15 cellular contexts compared by ENCODE assay signal in genomic region chr15:91408476-91409076, GRCh38.
DNase-seq lines count a peak whose midpoint lies in the region; ATAC-seq and TF ChIP-seq lines count a peak whose summit lies in the region.
"Had no signal": no experiment of that assay in that cellular context is flagged by ENCODE, and none has a peak within 500 bp of the region (broad histone marks: within the 10 kb centered on the region; RNA-seq: fewer than 3 reads in every experiment).

No MANE protein-coding gene starts in this region.

- peak; percentile 46 for ATAC-seq in GM21423 (IDR thresholded peaks at IDR 0.05; ENCODE audit: unreplicated experiment)
- ATAC-seq in GM21723 (IDR thresholded peaks at IDR 0.05; ENCODE audit: unreplicated experiment) = no peak
- ATAC-seq: T-helper 17 cell had no signal

- no peaks in the 10 kb centered on the region for H3K9me3 Mint-ChIP-seq in neural progenitor cell
- H3K9me3 Mint-ChIP-seq: central memory CD8-positive, alpha-beta T cell had no signal

- no peaks in the 10 kb centered on the region for H3F3A ChIP-seq in neural progenitor cell (ENCODE audit: low read depth)

- DNase-seq in NCI-H446 treated with DMSO at 0.1 percent for 48 hours (lab: John Stamatoyannopoulos, UW) (peak; percentile 13), cardiac muscle cell (ENCODE audit: low read depth in 1 of 2, low spot score in 1 of 2) (peak; percentile 54 to 59), neural progenitor cell (ENCODE audit: low spot score) (peak; percentile 6), NCI-H524 (lab: John Stamatoyannopoulos, UW) (no peak), occipital lobe (lab: John Stamatoyannopoulos, UW) (no peak)
- DNase-seq in stimulated activated CD4-positive, alpha-beta T cell treated with anti-CD3 and anti-CD28 coated beads, Interleukin-15, amount 100 ng/mL, for 24 hours = no peak
- DNase-seq: activated CD4-positive, alpha-beta memory T cell treated with anti-CD3 and anti-CD28 coated beads, Interleukin-2, amount 10 ng/mL, durations not matched to agents 7 days and 5 days; activated gamma-delta T cell treated with Interleukin-2 at 50 U/mL for 16 hours; esophagus squamous epithelium; NCI-H1048; posterior cingulate gyrus; T-helper 17 cell had no signal

- no peak overlapping the region for H3K9ac ChIP-seq in neural progenitor cell

- H4K20me1 ChIP-seq in neural progenitor cell (ENCODE audit: low read depth) = no peaks in the 10 kb centered on the region

- H3K36me3 ChIP-seq in cardiac muscle cell (no peaks in the 10 kb centered on the region), neural progenitor cell (no peaks in the 10 kb centered on the region)
- H3K36me3 ChIP-seq: esophagus squamous epithelium had no signal

- H3K4me3 Mint-ChIP-seq in neural progenitor cell = no peak overlapping the region
- H3K4me3 Mint-ChIP-seq: activated CD4-positive, alpha-beta memory T cell treated with anti-CD3 and anti-CD28 coated beads, Interleukin-2, amount 10 ng/mL, durations not matched to agents 7 days and 5 days; central memory CD8-positive, alpha-beta T cell; T-helper 17 cell had no signal

- H3K4me2 ChIP-seq in neural progenitor cell = no peak overlapping the region

- H3K36me3 Mint-ChIP-seq in neural progenitor cell = no peaks in the 10 kb centered on the region

- H3K4me3 ChIP-seq in cardiac muscle cell (no peak overlapping the region), neural progenitor cell (no peak overlapping the region)
- H3K4me3 ChIP-seq: esophagus squamous epithelium had no signal

- H3K4me1 ChIP-seq in cardiac muscle cell (ENCODE audit: low read depth) = peaks cover 15% of the 10 kb centered on the region
- H3K4me1 ChIP-seq in neural progenitor cell = peaks cover 5% of the 10 kb centered on the region

- H3K27me3 ChIP-seq in cardiac muscle cell (no peaks in the 10 kb centered on the region), neural progenitor cell (no peaks in the 10 kb centered on the region)

- no peak for TF ChIP-seq CTCF in cardiac muscle cell (IDR thresholded peaks at IDR 0.05; ENCODE audit: low read depth, low read length)
- no peak for TF ChIP-seq CTCF in neural progenitor cell (IDR thresholded peaks at IDR 0.05)

- peak overlapping the region; percentile 89 for H2AFZ ChIP-seq in neural progenitor cell (replicated peaks)

- H3K27me3 Mint-ChIP-seq in neural progenitor cell (ENCODE audit: insufficient read depth, low read depth) = no peaks in the 10 kb centered on the region
- H3K27me3 Mint-ChIP-seq: activated CD4-positive, alpha-beta memory T cell treated with anti-CD3 and anti-CD28 coated beads, Interleukin-2, amount 10 ng/mL, durations not matched to agents 7 days and 5 days; central memory CD8-positive, alpha-beta T cell had no signal

- no peaks in the 10 kb centered on the region for H3K79me2 ChIP-seq in neural progenitor cell (ENCODE audit: low read depth)

- H3K9me3 ChIP-seq in cardiac muscle cell (ENCODE audit: low read depth) (no peaks in the 10 kb centered on the region), neural progenitor cell (ENCODE audit: low read depth) (no peaks in the 10 kb centered on the region)
- H3K9me3 ChIP-seq: esophagus squamous epithelium had no signal

- peaks cover 10% of the 10 kb centered on the region for H3K4me1 Mint-ChIP-seq in neural progenitor cell

- no peak overlapping the region for H3K27ac Mint-ChIP-seq in neural progenitor cell
- H3K27ac Mint-ChIP-seq: activated CD4-positive, alpha-beta memory T cell treated with anti-CD3 and anti-CD28 coated beads, Interleukin-2, amount 10 ng/mL, durations not matched to agents 7 days and 5 days; T-helper 17 cell had no signal

- peak overlapping the region; percentile 67 for H3K27ac ChIP-seq in cardiac muscle cell
- H3K27ac ChIP-seq in neural progenitor cell = no peak overlapping the region
- H3K27ac ChIP-seq: esophagus squamous epithelium had no signal

Comparison
In these comparisons a context has a peak if more than half of its experiments do, and no peak if none do; other contexts are left out.
1. DNase-seq: peak in NCI-H446 treated with DMSO at 0.1 percent for 48 hours (single experiment), cardiac muscle cell (2 of 2) and neural progenitor cell (single experiment); none in NCI-H524 (0 of 2), stimulated activated CD4-positive, alpha-beta T cell treated with anti-CD3 and anti-CD28 coated beads, Interleukin-15, amount 100 ng/mL, for 24 hours (single experiment) and occipital lobe (single experiment).